Comparison of ENCODE assay signal across 1 cellular context in genomic region chr21:37435719-37436118, GRCh38.
TF ChIP-seq lines count a peak whose summit lies in the region.

No MANE protein-coding gene starts in this region.

TF ChIP-seq in GM12878, 131 proteins besides CTCF, POLR2A, EP300 and RAD21:
- TF ChIP-seq, protein P1, sequence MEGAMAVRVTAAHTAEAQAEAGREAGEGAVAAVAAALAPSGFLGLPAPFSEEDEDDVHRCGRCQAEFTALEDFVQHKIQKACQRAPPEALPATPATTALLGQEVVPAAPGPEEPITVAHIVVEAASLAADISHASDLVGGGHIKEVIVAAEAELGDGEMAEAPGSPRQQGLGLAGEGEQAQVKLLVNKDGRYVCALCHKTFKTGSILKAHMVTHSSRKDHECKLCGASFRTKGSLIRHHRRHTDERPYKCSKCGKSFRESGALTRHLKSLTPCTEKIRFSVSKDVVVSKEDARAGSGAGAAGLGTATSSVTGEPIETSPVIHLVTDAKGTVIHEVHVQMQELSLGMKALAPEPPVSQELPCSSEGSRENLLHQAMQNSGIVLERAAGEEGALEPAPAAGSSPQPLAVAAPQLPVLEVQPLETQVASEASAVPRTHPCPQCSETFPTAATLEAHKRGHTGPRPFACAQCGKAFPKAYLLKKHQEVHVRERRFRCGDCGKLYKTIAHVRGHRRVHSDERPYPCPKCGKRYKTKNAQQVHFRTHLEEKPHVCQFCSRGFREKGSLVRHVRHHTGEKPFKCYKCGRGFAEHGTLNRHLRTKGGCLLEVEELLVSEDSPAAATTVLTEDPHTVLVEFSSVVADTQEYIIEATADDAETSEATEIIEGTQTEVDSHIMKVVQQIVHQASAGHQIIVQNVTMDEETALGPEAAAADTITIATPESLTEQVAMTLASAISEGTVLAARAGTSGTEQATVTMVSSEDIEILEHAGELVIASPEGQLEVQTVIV (IDR thresholded peaks at IDR 0.05; ENCODE audit: borderline replicate concordance, partially characterized antibody) = no peak
- TF ChIP-seq SMC3 (IDR thresholded peaks at IDR 0.05; ENCODE audit: borderline replicate concordance, low read length) (no peak), JUND (IDR thresholded peaks at IDR 0.05; ENCODE audit: low read depth, low read length) (no peak), USF1 (IDR thresholded peaks at IDR 0.05; ENCODE audit: borderline replicate concordance, extremely low read length, insufficient read depth, low read depth, low read length) (no peak), TCF7 (IDR thresholded peaks at IDR 0.05; ENCODE audit: borderline replicate concordance) (no peak)
- TF ChIP-seq, protein P2, sequence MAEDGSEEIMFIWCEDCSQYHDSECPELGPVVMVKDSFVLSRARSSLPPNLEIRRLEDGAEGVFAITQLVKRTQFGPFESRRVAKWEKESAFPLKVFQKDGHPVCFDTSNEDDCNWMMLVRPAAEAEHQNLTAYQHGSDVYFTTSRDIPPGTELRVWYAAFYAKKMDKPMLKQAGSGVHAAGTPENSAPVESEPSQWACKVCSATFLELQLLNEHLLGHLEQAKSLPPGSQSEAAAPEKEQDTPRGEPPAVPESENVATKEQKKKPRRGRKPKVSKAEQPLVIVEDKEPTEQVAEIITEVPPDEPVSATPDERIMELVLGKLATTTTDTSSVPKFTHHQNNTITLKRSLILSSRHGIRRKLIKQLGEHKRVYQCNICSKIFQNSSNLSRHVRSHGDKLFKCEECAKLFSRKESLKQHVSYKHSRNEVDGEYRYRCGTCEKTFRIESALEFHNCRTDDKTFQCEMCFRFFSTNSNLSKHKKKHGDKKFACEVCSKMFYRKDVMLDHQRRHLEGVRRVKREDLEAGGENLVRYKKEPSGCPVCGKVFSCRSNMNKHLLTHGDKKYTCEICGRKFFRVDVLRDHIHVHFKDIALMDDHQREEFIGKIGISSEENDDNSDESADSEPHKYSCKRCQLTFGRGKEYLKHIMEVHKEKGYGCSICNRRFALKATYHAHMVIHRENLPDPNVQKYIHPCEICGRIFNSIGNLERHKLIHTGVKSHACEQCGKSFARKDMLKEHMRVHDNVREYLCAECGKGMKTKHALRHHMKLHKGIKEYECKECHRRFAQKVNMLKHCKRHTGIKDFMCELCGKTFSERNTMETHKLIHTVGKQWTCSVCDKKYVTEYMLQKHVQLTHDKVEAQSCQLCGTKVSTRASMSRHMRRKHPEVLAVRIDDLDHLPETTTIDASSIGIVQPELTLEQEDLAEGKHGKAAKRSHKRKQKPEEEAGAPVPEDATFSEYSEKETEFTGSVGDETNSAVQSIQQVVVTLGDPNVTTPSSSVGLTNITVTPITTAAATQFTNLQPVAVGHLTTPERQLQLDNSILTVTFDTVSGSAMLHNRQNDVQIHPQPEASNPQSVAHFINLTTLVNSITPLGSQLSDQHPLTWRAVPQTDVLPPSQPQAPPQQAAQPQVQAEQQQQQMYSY (CRISPR knock-in tag; IDR thresholded peaks at IDR 0.05) = no peak
